Comparison of ENCODE assay signal across 1 cellular context in genomic region chr1:68558321-68559026, GRCh38.
TF ChIP-seq lines count a peak whose summit lies in the region.

No MANE protein-coding gene starts in this region.

TF ChIP-seq in SK-N-SH, 30 proteins besides CTCF, POLR2A, EP300 and RAD21 (continued from another document):
- TF ChIP-seq, protein P1, sequence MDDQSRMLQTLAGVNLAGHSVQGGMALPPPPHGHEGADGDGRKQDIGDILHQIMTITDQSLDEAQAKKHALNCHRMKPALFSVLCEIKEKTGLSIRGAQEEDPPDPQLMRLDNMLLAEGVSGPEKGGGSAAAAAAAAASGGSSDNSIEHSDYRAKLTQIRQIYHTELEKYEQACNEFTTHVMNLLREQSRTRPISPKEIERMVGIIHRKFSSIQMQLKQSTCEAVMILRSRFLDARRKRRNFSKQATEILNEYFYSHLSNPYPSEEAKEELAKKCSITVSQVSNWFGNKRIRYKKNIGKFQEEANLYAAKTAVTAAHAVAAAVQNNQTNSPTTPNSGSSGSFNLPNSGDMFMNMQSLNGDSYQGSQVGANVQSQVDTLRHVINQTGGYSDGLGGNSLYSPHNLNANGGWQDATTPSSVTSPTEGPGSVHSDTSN (IDR thresholded peaks at IDR 0.05), result no peak
- no peak for TF ChIP-seq RFX5 (IDR thresholded peaks at IDR 0.05; ENCODE audit: low read length)
- TF ChIP-seq, protein P2, sequence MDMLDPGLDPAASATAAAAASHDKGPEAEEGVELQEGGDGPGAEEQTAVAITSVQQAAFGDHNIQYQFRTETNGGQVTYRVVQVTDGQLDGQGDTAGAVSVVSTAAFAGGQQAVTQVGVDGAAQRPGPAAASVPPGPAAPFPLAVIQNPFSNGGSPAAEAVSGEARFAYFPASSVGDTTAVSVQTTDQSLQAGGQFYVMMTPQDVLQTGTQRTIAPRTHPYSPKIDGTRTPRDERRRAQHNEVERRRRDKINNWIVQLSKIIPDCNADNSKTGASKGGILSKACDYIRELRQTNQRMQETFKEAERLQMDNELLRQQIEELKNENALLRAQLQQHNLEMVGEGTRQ (IDR thresholded peaks at IDR 0.05; ENCODE audit: borderline replicate concordance, low read depth, low read length), result no peak
- no peak for TF ChIP-seq RXRA (IDR thresholded peaks at IDR 0.05; ENCODE audit: borderline replicate concordance, low read depth)
- TF ChIP-seq SIN3A (IDR thresholded peaks at IDR 0.05; ENCODE audit: borderline replicate concordance, low read depth, low read length), result no peak
- no peak for TF ChIP-seq MEF2A (IDR thresholded peaks at IDR 0.05; ENCODE audit: borderline replicate concordance, low read depth)
- TF ChIP-seq, protein P3, sequence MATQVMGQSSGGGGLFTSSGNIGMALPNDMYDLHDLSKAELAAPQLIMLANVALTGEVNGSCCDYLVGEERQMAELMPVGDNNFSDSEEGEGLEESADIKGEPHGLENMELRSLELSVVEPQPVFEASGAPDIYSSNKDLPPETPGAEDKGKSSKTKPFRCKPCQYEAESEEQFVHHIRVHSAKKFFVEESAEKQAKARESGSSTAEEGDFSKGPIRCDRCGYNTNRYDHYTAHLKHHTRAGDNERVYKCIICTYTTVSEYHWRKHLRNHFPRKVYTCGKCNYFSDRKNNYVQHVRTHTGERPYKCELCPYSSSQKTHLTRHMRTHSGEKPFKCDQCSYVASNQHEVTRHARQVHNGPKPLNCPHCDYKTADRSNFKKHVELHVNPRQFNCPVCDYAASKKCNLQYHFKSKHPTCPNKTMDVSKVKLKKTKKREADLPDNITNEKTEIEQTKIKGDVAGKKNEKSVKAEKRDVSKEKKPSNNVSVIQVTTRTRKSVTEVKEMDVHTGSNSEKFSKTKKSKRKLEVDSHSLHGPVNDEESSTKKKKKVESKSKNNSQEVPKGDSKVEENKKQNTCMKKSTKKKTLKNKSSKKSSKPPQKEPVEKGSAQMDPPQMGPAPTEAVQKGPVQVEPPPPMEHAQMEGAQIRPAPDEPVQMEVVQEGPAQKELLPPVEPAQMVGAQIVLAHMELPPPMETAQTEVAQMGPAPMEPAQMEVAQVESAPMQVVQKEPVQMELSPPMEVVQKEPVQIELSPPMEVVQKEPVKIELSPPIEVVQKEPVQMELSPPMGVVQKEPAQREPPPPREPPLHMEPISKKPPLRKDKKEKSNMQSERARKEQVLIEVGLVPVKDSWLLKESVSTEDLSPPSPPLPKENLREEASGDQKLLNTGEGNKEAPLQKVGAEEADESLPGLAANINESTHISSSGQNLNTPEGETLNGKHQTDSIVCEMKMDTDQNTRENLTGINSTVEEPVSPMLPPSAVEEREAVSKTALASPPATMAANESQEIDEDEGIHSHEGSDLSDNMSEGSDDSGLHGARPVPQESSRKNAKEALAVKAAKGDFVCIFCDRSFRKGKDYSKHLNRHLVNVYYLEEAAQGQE (IDR thresholded peaks at IDR 0.05; ENCODE audit: low read depth, low read length), result no peak
- no peak for TF ChIP-seq GABPA (IDR thresholded peaks at IDR 0.05; ENCODE audit: low read depth)
- no peak for TF ChIP-seq TAF1 (IDR thresholded peaks at IDR 0.05; ENCODE audit: borderline replicate concordance, low read depth, low read length)
